22 cellular contexts compared by ENCODE assay signal in the genomic region with DNA sequence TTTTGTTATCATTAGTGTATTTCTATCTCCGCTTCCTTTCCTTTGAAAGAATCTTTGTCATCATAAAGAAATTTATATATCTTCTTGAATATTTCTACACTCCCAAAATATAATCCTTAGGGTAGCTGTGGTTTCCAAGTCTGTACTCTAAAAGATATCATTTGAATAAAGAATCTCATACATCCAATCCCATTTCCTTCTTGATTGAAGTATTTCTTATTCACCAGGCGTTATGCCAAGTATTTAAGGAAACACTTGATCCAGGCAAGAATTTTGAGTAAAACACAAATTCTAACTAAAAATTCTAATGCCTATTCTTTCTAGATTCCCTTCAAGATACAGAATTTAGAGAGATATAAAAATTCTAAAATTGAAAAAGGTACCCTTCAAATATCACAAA.
"Had no signal": no experiment of that assay in that cellular context is flagged by ENCODE, and none has a peak within 500 bp of the region (broad histone marks: within the 10 kb centered on the region; RNA-seq: fewer than 3 reads in every experiment).

No MANE protein-coding gene starts in this region.

- H3K27ac ChIP-seq: colonic mucosa, esophagus muscularis mucosa, gastrocnemius medialis, heart right ventricle, left lung, lower lobe of right lung had no signal

- H3K27me3 ChIP-seq: colonic mucosa, esophagus muscularis mucosa, gastrocnemius medialis, heart right ventricle, left lung had no signal

- H3K36me3 Mint-ChIP-seq: mesothelial cell of epicardium; naive B cell; naive thymus-derived CD8-positive, alpha-beta T cell had no signal

- H3K27me3 Mint-ChIP-seq: dendritic cell treated with granulocyte-macrophage colony-stimulating factor and Interleukin-4, amounts not matched to agents 40 ng/mL and 50 ng/mL, for 4 days; effector memory CD8-positive, alpha-beta T cell; naive B cell; naive thymus-derived CD8-positive, alpha-beta T cell had no signal

- H3K4me1 Mint-ChIP-seq: naive B cell; naive thymus-derived CD8-positive, alpha-beta T cell had no signal

- H3K9me3 ChIP-seq: colonic mucosa, esophagus muscularis mucosa, gastrocnemius medialis, heart right ventricle, left lung, lower lobe of right lung had no signal

- ATAC-seq: effector memory CD8-positive, alpha-beta T cell; gastrocnemius medialis; heart right ventricle; left cardiac atrium; left lung; left ventricle myocardium superior; lower lobe of right lung; mucosa of descending colon; naive thymus-derived CD8-positive, alpha-beta T cell had no signal

- H3K36me3 ChIP-seq: colonic mucosa, esophagus muscularis mucosa, gastrocnemius medialis, heart right ventricle, left lung, lower lobe of right lung had no signal

- H3K4me3 Mint-ChIP-seq: dendritic cell treated with granulocyte-macrophage colony-stimulating factor and Interleukin-4, amounts not matched to agents 40 ng/mL and 50 ng/mL, for 4 days; effector memory CD8-positive, alpha-beta T cell; mesothelial cell of epicardium; naive B cell; naive thymus-derived CD8-positive, alpha-beta T cell had no signal

- H3K4me3 ChIP-seq: colonic mucosa, esophagus muscularis mucosa, gastrocnemius medialis, heart right ventricle, left lung, lower lobe of right lung, mucosa of descending colon had no signal

- DNase-seq: colonic mucosa; cortex of kidney; effector CD8-positive, alpha-beta T cell; effector memory CD8-positive, alpha-beta T cell; foreskin fibroblast; foreskin melanocyte; gastrocnemius medialis; glutamatergic neuron; head of caudate nucleus; heart right ventricle; hippocampal formation; left cardiac atrium; left lung; left ventricle myocardium superior; lower lobe of right lung; mesenchymal stem cell; mucosa of descending colon; naive B cell; naive thymus-derived CD8-positive, alpha-beta T cell had no signal

- H3K27ac Mint-ChIP-seq: dendritic cell treated with granulocyte-macrophage colony-stimulating factor and Interleukin-4, amounts not matched to agents 40 ng/mL and 50 ng/mL, for 4 days; effector memory CD8-positive, alpha-beta T cell; mesothelial cell of epicardium; naive B cell; naive thymus-derived CD8-positive, alpha-beta T cell had no signal

- H3K4me1 ChIP-seq: colonic mucosa, esophagus muscularis mucosa, gastrocnemius medialis, heart right ventricle, left lung, lower lobe of right lung had no signal
